Comparison of ENCODE assay signal across 8 cellular contexts in genomic region chrX:48521353-48522243, GRCh38. TPM values are rescaled to one million over a fixed set of nuclear protein-coding genes. Genes with fewer than 3 reads are reported as not detected.
DNase-seq lines count a peak whose midpoint lies in the region; ATAC-seq and TF ChIP-seq lines count a peak whose summit lies in the region.

Gene EBP (plus strand): TSS chrX:48521808. CDS start chrX:48523772, 1,964 bp downstream.

- DNase-seq in NCI-H774 (lab: John Stamatoyannopoulos, UW) (peak; percentile 88), dermis blood vessel endothelial cell (peak; percentile 87)
- DNase-seq in activated CD4-positive, alpha-beta T cell treated with anti-CD3 and anti-CD28 coated beads, Interleukin-2, amount 50 U/mL, for 24 hours (ENCODE audit: low read depth in 1 of 2, low spot score in 1 of 2) = peak; percentile 80 to 93
- peak; percentile 92 for DNase-seq in stimulated activated CD4-positive, alpha-beta T cell treated with anti-CD3 and anti-CD28 coated beads, Interleukin-4, amount 100 ng/mL, for 1 hour

- WGBS in liver = under 1% methylated on average over 66 of the region's 66 CpGs

- H3K4me3 ChIP-seq in liver (ENCODE audit: low read depth in 1 of 3, low read length in 3 of 3) = peak within 1 kb of the TSS; percentile 77 to 87 (median 87)

- peaks cover under 1 to 3% (median 2%) of the 10 kb centered on the region in 4 donors for H3K36me3 ChIP-seq in liver (ENCODE audit: control insufficient read depth in 4 of 4, insufficient read depth in 3 of 4, low read depth in 1 of 4, low read length in 3 of 4)

- no peak for TF ChIP-seq RAD21 in liver (IDR thresholded peaks at IDR 0.05)

- H3K4me1 ChIP-seq in liver (ENCODE audit: control insufficient read depth in 4 of 4, insufficient read depth in 4 of 4, low read length in 3 of 4) = peaks cover 0 to 8% (median 5%) of the 10 kb centered on the region in 4 donors

- no peaks in the 10 kb centered on the region for H3K9me3 ChIP-seq in liver (ENCODE audit: control insufficient read depth in 4 of 4, low read length in 3 of 4)

- peak within 1 kb of the TSS; percentile 63 to 90 for H3K9ac ChIP-seq in liver (ENCODE audit: low read depth in 1 of 2, low read length in 2 of 2)

- ATAC-seq in GM19397 (IDR thresholded peaks at IDR 0.05; ENCODE audit: unreplicated experiment) (peak; percentile 98), HG03565 (IDR thresholded peaks at IDR 0.05; ENCODE audit: unreplicated experiment) (peak; percentile 97)

- H3K27me3 ChIP-seq in liver (ENCODE audit: control insufficient read depth in 4 of 4, insufficient read depth in 4 of 4, low read length in 3 of 4) = no peaks in the 10 kb centered on the region

- H3K27ac ChIP-seq in C4-2B (peak within 1 kb of the TSS; percentile 90), liver (ENCODE audit: low read depth in 1 of 2, low read length in 2 of 2) (peak within 1 kb of the TSS; percentile 76 to 97)

- no peak for TF ChIP-seq CTCF in C4-2B (conservative IDR thresholded peaks at IDR 0.05)
- no peak for TF ChIP-seq CTCF in liver (IDR thresholded peaks at IDR 0.05; ENCODE audit: low read depth, low read length, missing input control)

TF ChIP-seq in liver, 16 proteins besides CTCF, POLR2A, EP300 and RAD21:
- TF ChIP-seq EGR1 (IDR thresholded peaks at IDR 0.05; ENCODE audit: low read depth in 2 of 2) (peak in 1 of 2 donors; percentile 13), TAF1 (conservative IDR thresholded peaks at IDR 0.05) (peak; percentile 46), SP1 (IDR thresholded peaks at IDR 0.05) (peak; percentile 77), YY1 (IDR thresholded peaks at IDR 0.05) (peak; percentile 96), HNF4G (IDR thresholded peaks at IDR 0.05) (no peak), GABPA (IDR thresholded peaks at IDR 0.05 in 1 of 2, conservative IDR thresholded peaks at IDR 0.05 in 1 of 2) (peak in 1 of 2 donors; percentile 26), ZBTB33 (IDR thresholded peaks at IDR 0.05) (no peak), RXRA (IDR thresholded peaks at IDR 0.05) (peak in 1 of 2 donors; percentile 18), HNF4A (conservative IDR thresholded peaks at IDR 0.05) (peak in 1 of 2 donors; percentile 27)

RNA-seq across cellular contexts. Expression of gene EBP, which starts in this region (rescaled TPM):
- 118 and 126 TPM in 2 replicates for total RNA-seq in dermis blood vessel endothelial cell
- 100 to 1,000 TPM; 304 to 362 TPM for total RNA-seq in liver
- 100 to 1,000 TPM; 376 to 474 TPM for polyA plus RNA-seq in liver

Comparison
In these comparisons a context has a peak if more than half of its experiments do, and no peak if none do; other contexts are left out.
1. Peak in every context shown above with its lines: DNase-seq, ATAC-seq, H3K4me3 ChIP-seq and H3K27ac ChIP-seq.